Comparison of ENCODE assay signal across 11 cellular contexts in the genomic region with DNA sequence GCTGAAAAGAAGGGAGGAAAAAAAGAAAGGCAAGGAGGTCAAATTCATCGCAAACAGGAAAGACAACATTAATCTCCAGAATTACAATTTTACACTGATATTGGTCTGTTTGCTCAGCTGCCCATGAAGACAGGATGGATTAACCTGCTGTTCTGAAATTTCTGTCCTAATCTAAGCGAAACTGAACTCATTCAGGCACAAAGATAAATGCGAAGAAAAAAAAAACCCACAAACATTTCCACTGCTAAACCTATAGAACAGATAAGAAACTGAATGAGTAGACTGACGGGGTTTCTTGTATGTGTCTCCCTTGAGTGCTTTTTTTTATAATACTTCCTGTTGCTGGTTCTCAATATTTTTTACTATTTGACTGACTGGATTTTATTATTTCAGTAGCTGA.
DNase-seq lines count a peak whose midpoint lies in the region; ATAC-seq and TF ChIP-seq lines count a peak whose summit lies in the region.
"Had no signal": no experiment of that assay in that cellular context is flagged by ENCODE, and none has a peak within 500 bp of the region (broad histone marks: within the 10 kb centered on the region; RNA-seq: fewer than 3 reads in every experiment).

No MANE protein-coding gene starts in this region.

- H2AFZ ChIP-seq in MM.1S (ENCODE audit: low read length): no peak overlapping the region

- H3K36me3 ChIP-seq in MM.1S (replicated peaks; ENCODE audit: insufficient read depth, low read length): no peaks in the 10 kb centered on the region
- no peaks in the 10 kb centered on the region for H3K36me3 ChIP-seq in sigmoid colon
- H3K36me3 ChIP-seq in vagina: no peaks in the 10 kb centered on the region
- H3K36me3 ChIP-seq: brain microvascular endothelial cell had no signal

- no peak for TF ChIP-seq EP300 in sigmoid colon (IDR thresholded peaks at IDR 0.05)

- H3K27ac ChIP-seq in MM.1S (ENCODE audit: low read length) (no peak overlapping the region), sigmoid colon (no peak overlapping the region), vagina (no peak overlapping the region)
- H3K27ac ChIP-seq: brain microvascular endothelial cell, foreskin keratinocyte had no signal

- in situ Hi-C loops in G401 (cut with HindIII; ENCODE audit: low sequenced_read_pairs): no loop called here

- H3K9me3 ChIP-seq in MM.1S (replicated peaks; ENCODE audit: insufficient read depth, low read length) (no peaks in the 10 kb centered on the region), sigmoid colon (no peaks in the 10 kb centered on the region), vagina (no peaks in the 10 kb centered on the region)

- H4K20me1 ChIP-seq in MM.1S (ENCODE audit: insufficient read depth, low read length): no peaks in the 10 kb centered on the region

- H3K4me1 ChIP-seq in MM.1S (ENCODE audit: low read length) (no peaks in the 10 kb centered on the region), sigmoid colon (peaks cover 0 to 15% (median 0%) of the 10 kb centered on the region in 4 donors), vagina (no peaks in the 10 kb centered on the region)
- H3K4me1 ChIP-seq: foreskin keratinocyte had no signal

- no peaks in the 10 kb centered on the region for H3K27me3 ChIP-seq in MM.1S (replicated peaks; ENCODE audit: insufficient read depth, low read length)
- no peaks in the 10 kb centered on the region for H3K27me3 ChIP-seq in sigmoid colon
- H3K27me3 ChIP-seq in vagina: no peaks in the 10 kb centered on the region
- H3K27me3 ChIP-seq: brain microvascular endothelial cell, foreskin keratinocyte had no signal

- TF ChIP-seq POLR2A in sigmoid colon (IDR thresholded peaks at IDR 0.05) (no peak), vagina (IDR thresholded peaks at IDR 0.05) (no peak)

- DNase-seq in GM12864 (ENCODE audit: low read depth) (peak; percentile 15), MM.1S (peak; percentile 53), G401 (ENCODE audit: low spot score) (no peak), sigmoid colon (no peak), RKO (ENCODE audit: low spot score) (no peak), vagina (ENCODE audit: extremely low spot score in 2 of 2) (no peak)
- DNase-seq: brain microvascular endothelial cell, foreskin keratinocyte, NCI-H2227 treated with DMSO at 0.1 percent for 48 hours had no signal

- no peak for TF ChIP-seq CTCF in GM12864 (IDR thresholded peaks at IDR 0.05; ENCODE audit: low read depth, low read length, missing control alignments)
- no peak for TF ChIP-seq CTCF in MM.1S (IDR thresholded peaks at IDR 0.05; ENCODE audit: low read length)
- no peak for TF ChIP-seq CTCF in sigmoid colon (IDR thresholded peaks at IDR 0.05)
- TF ChIP-seq CTCF in vagina (IDR thresholded peaks at IDR 0.05): no peak

- no peaks in the 10 kb centered on the region; the same call in 1 of the 2 replicates for H3F3A ChIP-seq in MM.1S (ENCODE audit: insufficient read depth, low read length)

- peak; percentile 97 for ATAC-seq in GM19438 (IDR thresholded peaks at IDR 0.05; ENCODE audit: low read depth, unreplicated experiment)
- ATAC-seq in HG02938 (IDR thresholded peaks at IDR 0.05; ENCODE audit: unreplicated experiment): peak; percentile 96
- ATAC-seq: foreskin keratinocyte had no signal

- no peak overlapping the region for H3K9ac ChIP-seq in MM.1S (ENCODE audit: low read length)

- no peak overlapping the region for H3K4me2 ChIP-seq in MM.1S (ENCODE audit: low read depth, low read length)

- no peaks in the 10 kb centered on the region for H3K79me2 ChIP-seq in MM.1S (ENCODE audit: low read length)

- WGBS in sigmoid colon, 2 donors: 17 to 47% methylated on average over 4 of the region's 4 CpGs

- intact Hi-C loops in sigmoid colon (cut with DNase I) (no loop called here), vagina (cut with DNase I) (no loop called here)

- no peaks in the 10 kb centered on the region for H3K9me2 ChIP-seq in MM.1S (replicated peaks; ENCODE audit: insufficient read depth, low read length)

- H3K4me3 ChIP-seq in GM12864 (ENCODE audit: low read depth, low read length): no peak overlapping the region
- no peak overlapping the region for H3K4me3 ChIP-seq in MM.1S (ENCODE audit: low read length)
- no peak overlapping the region for H3K4me3 ChIP-seq in sigmoid colon
- no peak overlapping the region for H3K4me3 ChIP-seq in vagina

Comparison
In these comparisons a context has a peak if more than half of its experiments do, and no peak if none do; other contexts are left out.
1. DNase-seq: peak in GM12864 (single experiment) and MM.1S (single experiment); none in G401 (single experiment), sigmoid colon (single experiment), RKO (single experiment) and vagina (0 of 2).